In genomic region chr7:71937840-71938371, GRCh38 we compare ENCODE assay signal across 19 cellular contexts.
"Had no signal": no experiment of that assay in that cellular context is flagged by ENCODE, and none has a peak within 500 bp of the region (broad histone marks: within the 10 kb centered on the region; RNA-seq: fewer than 3 reads in every experiment).

No MANE protein-coding gene starts in this region.

- H3K4me3 ChIP-seq: dorsolateral prefrontal cortex, heart left ventricle, psoas muscle, right lobe of liver, tibial artery, upper lobe of left lung, uterus had no signal

- H3K36me3 ChIP-seq: heart left ventricle, right lobe of liver, tibial artery, upper lobe of left lung, uterus had no signal

- H3K27me3 ChIP-seq: dorsolateral prefrontal cortex, heart left ventricle, right lobe of liver, tibial artery, upper lobe of left lung, uterus had no signal

- H3K4me1 ChIP-seq: heart left ventricle, psoas muscle, right lobe of liver, tibial artery, upper lobe of left lung, uterus had no signal

- H3K9me3 ChIP-seq: psoas muscle, right lobe of liver, tibial artery, upper lobe of left lung, uterus had no signal

- ATAC-seq: esophagus mucosa; heart left ventricle; left colon; naive thymus-derived CD4-positive, alpha-beta T cell; psoas muscle; right lobe of liver; stimulated activated effector memory CD8-positive, alpha-beta T cell treated with anti-CD3 and anti-CD28 coated beads, Interleukin-12 subunit alpha, Interleukin-12 subunit beta, amount 100 ng/mL, for 72 hours; stimulated activated naive CD8-positive, alpha-beta T cell treated with anti-CD3 and anti-CD28 coated beads, Interleukin-15, Interleukin-2, amounts not matched to agents 100 U/mL and 50 U/mL, for 24 hours had no signal

- DNase-seq: dorsolateral prefrontal cortex; effector CD8-positive, alpha-beta T cell; heart left ventricle; hippocampal formation; left colon; mammary epithelial cell; naive thymus-derived CD4-positive, alpha-beta T cell; nephron progenitor cell; psoas muscle; retina; right lobe of liver; stimulated activated CD4-positive, alpha-beta T cell treated with anti-CD3 and anti-CD28 coated beads, Interleukin-4, amount 100 ng/mL, for 1 hour; stimulated activated CD8-positive, alpha-beta memory T cell treated with anti-CD3 and anti-CD28 coated beads, Interleukin-4, amount 100 ng/mL, for 48 hours; stimulated activated naive CD8-positive, alpha-beta T cell treated with anti-CD3 and anti-CD28 coated beads, Interleukin-15, Interleukin-2, amounts not matched to agents 100 U/mL and 50 U/mL, for 24 hours; tibial artery; upper lobe of left lung; uterus had no signal

- H3K27ac ChIP-seq: dorsolateral prefrontal cortex, heart left ventricle, psoas muscle, right lobe of liver, tibial artery, upper lobe of left lung, uterus had no signal
